Comparison of ENCODE assay signal across 8 cellular contexts in the genomic region with DNA sequence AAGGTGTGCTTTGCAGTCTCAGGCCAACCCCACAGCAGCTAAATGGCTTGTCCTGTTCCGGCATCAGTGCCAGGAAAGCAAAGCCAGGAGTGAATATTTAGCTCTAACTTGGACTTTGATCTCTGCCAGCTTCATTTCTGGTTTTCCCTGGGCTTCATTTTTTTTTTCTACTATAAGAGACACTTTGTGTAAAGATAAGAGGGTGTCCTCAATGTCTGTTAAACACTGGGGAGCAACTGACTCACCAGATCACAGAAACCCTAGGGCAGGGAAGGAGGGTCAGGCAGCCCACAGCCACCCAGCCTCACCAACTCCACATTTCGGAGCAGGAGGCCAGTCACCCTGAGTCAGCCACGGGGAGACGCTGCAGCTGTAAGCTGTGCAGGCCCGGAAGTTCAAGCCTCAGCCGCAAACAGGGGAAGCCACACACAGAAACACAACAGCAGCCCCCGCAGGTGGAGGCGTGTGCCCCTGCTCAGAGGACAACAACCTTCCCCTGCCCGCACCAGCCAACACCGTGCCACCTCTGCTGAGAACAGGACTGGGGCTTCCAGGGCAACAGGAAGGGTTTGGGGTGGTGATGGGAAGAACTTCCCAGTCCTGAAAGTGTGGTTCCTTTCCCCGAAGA. TPM values are rescaled to one million over a fixed set of nuclear protein-coding genes. Genes with fewer than 3 reads are reported as not detected.
DNase-seq lines count a peak whose midpoint lies in the region; ATAC-seq and TF ChIP-seq lines count a peak whose summit lies in the region.

No MANE protein-coding gene starts in this region.

- peaks cover 69% of the 10 kb centered on the region for H3K79me2 ChIP-seq in PC-3 (ENCODE audit: low read length)

- TF ChIP-seq EP300 in ovary (IDR thresholded peaks at IDR 0.05) (no peak), tibial nerve (IDR thresholded peaks at IDR 0.05) (no peak)

- H3K27ac ChIP-seq in PC-3 (ENCODE audit: low read length) (peak overlapping the region; percentile 100), ovary (peak overlapping the region; percentile 82 to 97), tibial nerve (peak overlapping the region; percentile 93 to 99 (median 99))

- H3K4me1 ChIP-seq in PC-3 (ENCODE audit: insufficient read depth, low read length) (peaks cover 73% of the 10 kb centered on the region), ovary (ENCODE audit: insufficient read depth) (peaks cover 22% of the 10 kb centered on the region), tibial nerve (peaks cover 0 to 96% (median 74%) of the 10 kb centered on the region in 4 donors)

- intact Hi-C loops in PC-3 (cut with micrococcal nuclease): loop anchor here (1.0 to 5.0 kb wide), 5 partner anchors 27 to 199 kb away; a partner anchor contains a TSS
- intact Hi-C loops in ovary (cut with DNase I): loop anchor here (5.0 kb wide), 2 partner anchors 42 to 47 kb away; a partner anchor contains a TSS

- 0 to 3% (median 1%) methylated on average over 11 of the region's 11 CpGs for WGBS in ovary, 3 donors
- WGBS in tibial nerve, 2 donors: 0 to 1% methylated on average over 11 of the region's 11 CpGs

- H4K20me1 ChIP-seq in PC-3 (ENCODE audit: low read length): 0 out of 2 replicates have a peak, but pooled peaks cover 9% of the 10 kb centered on the region

- peak overlapping the region; percentile 97 for H3K9ac ChIP-seq in PC-3 (ENCODE audit: low read length)

- H3K4me3 ChIP-seq in PC-3 (ENCODE audit: low read length) (peak overlapping the region; percentile 43; the same call in 1 of the 2 replicates), foreskin fibroblast (ENCODE audit: low read depth in 1 of 2, low read length in 2 of 2) (peak overlapping the region; percentile 24 to 60), ovary (peak overlapping the region; percentile 41), tibial nerve (peak overlapping the region; percentile 29 to 87 (median 40))

- ATAC-seq in HG02763 (IDR thresholded peaks at IDR 0.05; ENCODE audit: unreplicated experiment) (peak; percentile 64), PC-3 (peak; percentile 27)

- peak; percentile 46 for TF ChIP-seq POLR2A in GM15510 (IDR thresholded peaks at IDR 0.05; ENCODE audit: borderline replicate concordance, extremely low read depth, insufficient read length)
- no peak for TF ChIP-seq POLR2A in ovary (IDR thresholded peaks at IDR 0.05)
- no peak for TF ChIP-seq POLR2A in tibial nerve (IDR thresholded peaks at IDR 0.05)

- peak; percentile 75 for DNase-seq in PC-3
- DNase-seq in activated T-helper 1 cell treated with anti-CD3 and anti-CD28 coated beads, Interleukin-2, amount 50 U/mL, for 16 hours (ENCODE audit: low read depth in 1 of 2, low spot score in 1 of 2): peak; percentile 67 to 75
- peak; percentile 88 to 95 for DNase-seq in foreskin fibroblast
- DNase-seq in ovary: peak; percentile 76 to 82 (median 79)
- DNase-seq in tibial nerve (ENCODE audit: low spot score in 2 of 2): peak; percentile 62 to 65
- no peak for DNase-seq in NCI-H2107 treated with DMSO at 0.1 percent for 48 hours (lab: John Stamatoyannopoulos, UW; ENCODE audit: unreplicated experiment)

- POLR2A ChIA-PET in PC-3 (lab: Charles Lee; ENCODE audit: unreplicated experiment): interaction anchor here (0.6 to 1.2 kb wide), 8 partner anchors 11 to 199 kb away, joined by 3 to 10 read pairs (median 4); a partner anchor contains a TSS

- CTCF ChIA-PET in PC-3 (lab: Charles Lee): interaction anchor here (0.6 to 1.8 kb wide), 4 partner anchors 27 to 130 kb away, joined by 3 to 12 read pairs (median 7); no protein-coding TSS in a partner anchor

- no peaks in the 10 kb centered on the region for H3K9me2 ChIP-seq in PC-3 (replicated peaks; ENCODE audit: low read length)

- no peaks in the 10 kb centered on the region for H3K9me3 ChIP-seq in PC-3 (ENCODE audit: low read length)
- no peaks in the 10 kb centered on the region for H3K9me3 ChIP-seq in ovary
- no peaks in the 10 kb centered on the region for H3K9me3 ChIP-seq in tibial nerve

- H3K36me3 ChIP-seq in PC-3 (ENCODE audit: low read depth, low read length): peaks cover 28% of the 10 kb centered on the region
- no peaks in the 10 kb centered on the region for H3K36me3 ChIP-seq in ovary
- peaks cover 0 to 41% (median 6%) of the 10 kb centered on the region in 3 donors for H3K36me3 ChIP-seq in tibial nerve

- H2AFZ ChIP-seq in PC-3 (ENCODE audit: low read length): 0 out of 2 replicates have a peak overlapping the region, but pooled peaks have one; percentile 12

- no peaks in the 10 kb centered on the region for H3K27me3 ChIP-seq in PC-3 (ENCODE audit: low read length)
- H3K27me3 ChIP-seq in ovary: no peaks in the 10 kb centered on the region
- H3K27me3 ChIP-seq in tibial nerve: no peaks in the 10 kb centered on the region

- no TSS peak for BruUV-seq in PC-3 (replicated peaks; lab: Mats Ljungman, UMichigan)

- peak overlapping the region; percentile 85 for H3K4me2 ChIP-seq in PC-3 (ENCODE audit: low read length)

- H3F3A ChIP-seq in PC-3 (ENCODE audit: low read length, unreplicated experiment): peaks cover 5% of the 10 kb centered on the region

- TF ChIP-seq CTCF in PC-3 (conservative IDR thresholded peaks at IDR 0.05; ENCODE audit: low read depth, low read length): peak; percentile 63
- peak; percentile 66 for TF ChIP-seq CTCF in foreskin fibroblast (IDR thresholded peaks at IDR 0.05; ENCODE audit: low read depth, low read length)
- peak in 2 of 3 donors; percentile 48 to 62 for TF ChIP-seq CTCF in ovary (IDR thresholded peaks at IDR 0.05)
- peak; percentile 22 to 60 (median 48) for TF ChIP-seq CTCF in tibial nerve (IDR thresholded peaks at IDR 0.05)

RNA-seq across cellular contexts. Expression of a gene that starts 6.3 kb away (rescaled TPM):
- total RNA-seq in PC-3 (2014; rRNA removed): 95.1 and 97.4 TPM in 2 replicates
- total RNA-seq in ovary: 100 to 1,000 TPM; 116 to 274 (median 179) TPM
- 100 to 1,000 TPM in 1 of 2 donors, 10 to 100 TPM in 1; 92.8 to 230 TPM for polyA plus RNA-seq in ovary
- 100 to 1,000 TPM; 196 to 437 (median 306) TPM for total RNA-seq in tibial nerve

RNA-seq across cellular contexts. Expression of a gene that starts 25.1 kb away (rescaled TPM):
- 18.0 and 18.4 TPM in 2 replicates for total RNA-seq in PC-3 (2014; rRNA removed)
- 1 to 10 TPM in 1 of 7 donors, under 1 TPM in 5, not detected in 1; 0.17 to 1.7 (median 0.51) TPM for total RNA-seq in ovary
- under 1 TPM in 1 of 2 donors, not detected in 1; 0.13 TPM for polyA plus RNA-seq in ovary
- 10 to 100 TPM in 1 of 4 donors, 1 to 10 TPM in 2, not detected in 1; 2.9 to 15.3 (median 7.6) TPM for total RNA-seq in tibial nerve

RNA-seq across cellular contexts. Expression of a gene that starts 39.8 kb away (rescaled TPM):
- total RNA-seq in PC-3 (2014; rRNA removed) (2.3 and 2.9 TPM in 2 replicates), ovary (100 to 1,000 TPM in 1 of 7 donors, 10 to 100 TPM in 4, 1 to 10 TPM in 2; 3.3 to 141 (median 17.0) TPM), tibial nerve (10 to 100 TPM; 15.9 to 46.5 (median 18.8) TPM)
- 1 to 10 TPM; 1.2 to 1.6 TPM for polyA plus RNA-seq in ovary

RNA-seq across cellular contexts. Expression of a gene that starts 48.4 kb away (rescaled TPM):
- total RNA-seq in PC-3 (2014; rRNA removed) (160 and 163 TPM in 2 replicates), ovary (100 to 1,000 TPM in 3 of 7 donors, 10 to 100 TPM in 4; 55.8 to 131 (median 92.6) TPM), tibial nerve (100 to 1,000 TPM; 119 to 234 (median 151) TPM)
- 10 to 100 TPM; 21.9 to 65.7 TPM for polyA plus RNA-seq in ovary
